Comparison of ENCODE assay signal across 16 cellular contexts in the genomic region with DNA sequence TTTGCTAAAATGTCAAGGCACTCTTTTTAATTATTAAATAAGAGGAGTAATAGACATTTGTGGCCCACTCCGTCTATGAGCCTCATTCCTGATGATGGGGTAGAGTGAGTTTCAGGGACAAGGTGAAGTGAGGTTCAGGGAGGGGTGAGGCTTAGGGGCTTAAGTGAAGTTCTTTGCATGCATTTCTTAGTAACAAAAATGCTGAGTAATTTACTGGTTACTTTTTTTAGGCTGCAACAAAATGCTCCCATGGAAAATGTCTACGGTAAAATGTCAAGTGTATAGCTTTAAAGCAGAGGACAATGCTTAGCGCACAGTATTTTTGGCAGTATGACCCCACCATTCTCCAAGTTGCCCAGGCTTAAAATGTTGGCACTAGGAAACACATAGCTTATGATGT. TPM values are rescaled to one million over a fixed set of nuclear protein-coding genes. Genes with fewer than 3 reads are reported as not detected.
DNase-seq lines count a peak whose midpoint lies in the region; ATAC-seq and TF ChIP-seq lines count a peak whose summit lies in the region.
"Had no signal": no experiment of that assay in that cellular context is flagged by ENCODE, and none has a peak within 500 bp of the region (broad histone marks: within the 10 kb centered on the region; RNA-seq: fewer than 3 reads in every experiment).

No MANE protein-coding gene starts in this region.

- no peaks in the 10 kb centered on the region for H3K27me3 Mint-ChIP-seq in CD4-positive, alpha-beta memory T cell
- peaks cover 17% of the 10 kb centered on the region for H3K27me3 Mint-ChIP-seq in brain
- H3K27me3 Mint-ChIP-seq in naive thymus-derived CD4-positive, alpha-beta T cell, result peaks cover 0 to 4% (median 0%) of the 10 kb centered on the region in 5 donors
- H3K27me3 Mint-ChIP-seq in immature natural killer cell (ENCODE audit: low read depth in 3 of 3), result peaks cover 10 to 18% (median 16%) of the 10 kb centered on the region in 3 donors
- H3K27me3 Mint-ChIP-seq in osteocyte (ENCODE audit: unreplicated experiment), result no peaks in the 10 kb centered on the region
- H3K27me3 Mint-ChIP-seq: progenitor cell of endocrine pancreas had no signal

- H3K9me3 Mint-ChIP-seq in CD4-positive, alpha-beta memory T cell, result peaks cover 0 to 2% (median 0%) of the 10 kb centered on the region in 8 donors
- H3K9me3 Mint-ChIP-seq in brain, result peaks cover 0 to 4% (median 0%) of the 10 kb centered on the region in 5 experiments
- H3K9me3 Mint-ChIP-seq in naive thymus-derived CD4-positive, alpha-beta T cell, result peaks cover 0 to 4% (median 0%) of the 10 kb centered on the region in 11 donors
- no peaks in the 10 kb centered on the region for H3K9me3 Mint-ChIP-seq in immature natural killer cell
- H3K9me3 Mint-ChIP-seq in osteocyte (ENCODE audit: unreplicated experiment), result no peaks in the 10 kb centered on the region

- no peak overlapping the region for H3K9ac ChIP-seq in KMS-11

- CTCF ChIA-PET in CD4-positive, alpha-beta memory T cell (lab: Charles Lee; ENCODE audit: partially characterized antibody), result interaction anchor here (1.5 to 3.2 kb wide), 11 partner anchors 11 to 153 kb away, joined by 3 to 68 read pairs (median 9); a partner anchor contains a TSS
- CTCF ChIA-PET in naive thymus-derived CD4-positive, alpha-beta T cell (lab: Charles Lee), result interaction anchor here (0.7 to 2.5 kb wide), 6 partner anchors 11 to 126 kb away, joined by 3 to 16 read pairs (median 3); no protein-coding TSS in a partner anchor

- no peak overlapping the region for H3K27ac ChIP-seq in CD4-positive, alpha-beta memory T cell (ENCODE audit: low read depth, low read length)
- no peak overlapping the region for H3K27ac ChIP-seq in KMS-11
- H3K27ac ChIP-seq in naive thymus-derived CD4-positive, alpha-beta T cell (ENCODE audit: low read depth, low read length), result peak overlapping the region; percentile 91

- no peak overlapping the region for H2AFZ ChIP-seq in KMS-11 (ENCODE audit: low read depth)

- H3K79me2 ChIP-seq in KMS-11 (ENCODE audit: insufficient read depth, low read depth), result peaks cover 61% of the 10 kb centered on the region; the same call in 1 of the 2 replicates

- peaks cover 28 to 54% (median 41%) of the 10 kb centered on the region in 4 donors for H3K4me1 Mint-ChIP-seq in CD4-positive, alpha-beta memory T cell
- H3K4me1 Mint-ChIP-seq in brain (peaks cover 51% of the 10 kb centered on the region), immature natural killer cell (peaks cover 39 to 40% of the 10 kb centered on the region in 2 donors), osteocyte (ENCODE audit: unreplicated experiment) (peaks cover 32% of the 10 kb centered on the region)
- peaks cover 29 to 54% (median 48%) of the 10 kb centered on the region in 7 donors for H3K4me1 Mint-ChIP-seq in naive thymus-derived CD4-positive, alpha-beta T cell

- H3K36me3 Mint-ChIP-seq in CD4-positive, alpha-beta memory T cell, result peaks cover 3 to 12% of the 10 kb centered on the region in 2 donors
- peaks cover 26% of the 10 kb centered on the region for H3K36me3 Mint-ChIP-seq in brain
- peaks cover 0 to 12% (median 4%) of the 10 kb centered on the region in 5 donors for H3K36me3 Mint-ChIP-seq in naive thymus-derived CD4-positive, alpha-beta T cell
- H3K36me3 Mint-ChIP-seq in immature natural killer cell, result peaks cover 0 to 7% (median 6%) of the 10 kb centered on the region in 3 donors
- peaks cover 3% of the 10 kb centered on the region for H3K36me3 Mint-ChIP-seq in osteocyte (ENCODE audit: unreplicated experiment)

- H3K27ac Mint-ChIP-seq in CD4-positive, alpha-beta memory T cell, result peak overlapping the region in 4 of 7 donors; percentile 59 to 98 (median 86)
- H3K27ac Mint-ChIP-seq in brain (peak overlapping the region in 2 of 5 experiments; percentile 85 to 100), immature natural killer cell (peak overlapping the region in 1 of 6 donors; percentile 98), osteocyte (ENCODE audit: unreplicated experiment) (no peak overlapping the region)
- H3K27ac Mint-ChIP-seq in naive thymus-derived CD4-positive, alpha-beta T cell, result peak overlapping the region in 6 of 9 donors; percentile 56 to 99 (median 77)

- no peak for DNase-seq in CD4-positive, alpha-beta memory T cell
- no peak for DNase-seq in naive thymus-derived CD4-positive, alpha-beta T cell
- DNase-seq in immature natural killer cell (no peak), osteocyte (ENCODE audit: extremely low spot score, unreplicated experiment) (no peak), NCI-H82 (lab: John Stamatoyannopoulos, UW) (no peak), GM03348 (ENCODE audit: low spot score) (no peak)
- DNase-seq: activated naive CD4-positive, alpha-beta T cell treated with Interleukin-2 at 50 U/mL for 16 hours; body of pancreas; effector CD4-positive, alpha-beta T cell; foreskin fibroblast; islet precursor cell; SIG-M5; thyroid gland had no signal

- intact Hi-C loops in CD4-positive, alpha-beta memory T cell (cut with micrococcal nuclease), result loop anchor here (5.0 kb wide), 1 partner anchor 1355 kb away; a partner anchor contains a TSS
- intact Hi-C loops in naive thymus-derived CD4-positive, alpha-beta T cell (cut with micrococcal nuclease), result loop anchor here in 1 of 2 donors (5.0 kb wide), 2 partner anchors 125 to 1435 kb away; a partner anchor contains a TSS

- POLR2A ChIA-PET in CD4-positive, alpha-beta memory T cell (lab: Charles Lee; ENCODE audit: partially characterized antibody), result interaction anchor here (1.4 to 4.6 kb wide), 6 partner anchors 12 to 91 kb away, joined by 5 to 163 read pairs (median 14); a partner anchor contains a TSS
- POLR2A ChIA-PET in naive thymus-derived CD4-positive, alpha-beta T cell (lab: Charles Lee), result interaction anchor here (0.6 to 9.6 kb wide), 8 partner anchors 11 to 208 kb away, joined by 3 to 148 read pairs (median 8); a partner anchor contains a TSS

- peaks cover 42% of the 10 kb centered on the region for H3K4me1 ChIP-seq in CD4-positive, alpha-beta memory T cell (ENCODE audit: insufficient read depth, low read length)
- peaks cover 35% of the 10 kb centered on the region for H3K4me1 ChIP-seq in KMS-11 (ENCODE audit: low read depth, poor library complexity, severe bottlenecking)
- peaks cover 25 to 30% of the 10 kb centered on the region in 2 donors for H3K4me1 ChIP-seq in naive thymus-derived CD4-positive, alpha-beta T cell (ENCODE audit: control insufficient read depth in 2 of 2, insufficient read depth in 2 of 2, low read length in 2 of 2)

- no peak overlapping the region for H3K4me3 Mint-ChIP-seq in CD4-positive, alpha-beta memory T cell
- peak overlapping the region in 4 of 5 experiments; percentile 62 to 100 (median 87) for H3K4me3 Mint-ChIP-seq in brain
- peak overlapping the region in 1 of 10 donors; percentile 1 for H3K4me3 Mint-ChIP-seq in naive thymus-derived CD4-positive, alpha-beta T cell
- no peak overlapping the region for H3K4me3 Mint-ChIP-seq in immature natural killer cell
- no peak overlapping the region for H3K4me3 Mint-ChIP-seq in osteocyte (ENCODE audit: unreplicated experiment)

- TF ChIP-seq CTCF in KMS-11 (conservative IDR thresholded peaks at IDR 0.05; ENCODE audit: low read depth, low read length) (no peak), brain (conservative IDR thresholded peaks at IDR 0.05) (no peak), osteocyte (IDR thresholded peaks at IDR 0.05) (no peak)

- no peaks in the 10 kb centered on the region; the same call in 1 of the 2 replicates for H4K20me1 ChIP-seq in KMS-11 (ENCODE audit: insufficient read depth)

- no peak for ATAC-seq in naive thymus-derived CD4-positive, alpha-beta T cell
- ATAC-seq: body of pancreas had no signal

- H3K4me2 ChIP-seq in KMS-11, result peak overlapping the region; percentile 73

- no peaks in the 10 kb centered on the region for H3K27me3 ChIP-seq in CD4-positive, alpha-beta memory T cell (ENCODE audit: insufficient read depth, low read length)
- H3K27me3 ChIP-seq in KMS-11 (ENCODE audit: insufficient read depth, low read depth), result no peaks in the 10 kb centered on the region
- H3K27me3 ChIP-seq in naive thymus-derived CD4-positive, alpha-beta T cell (ENCODE audit: control insufficient read depth in 2 of 2, insufficient read depth in 2 of 2, low read length in 2 of 2), result no peaks in the 10 kb centered on the region
- H3K27me3 ChIP-seq: body of pancreas, thyroid gland had no signal

- H3K9me3 ChIP-seq in CD4-positive, alpha-beta memory T cell (ENCODE audit: control insufficient read depth in 1 of 2, low read length in 2 of 2), result no peaks in the 10 kb centered on the region
- H3K9me3 ChIP-seq in naive thymus-derived CD4-positive, alpha-beta T cell (ENCODE audit: control insufficient read depth in 2 of 3, low read length in 3 of 3), result no peaks in the 10 kb centered on the region
- H3K9me3 ChIP-seq: body of pancreas, thyroid gland had no signal

- H3K4me3 ChIP-seq in CD4-positive, alpha-beta memory T cell (ENCODE audit: low read length in 2 of 2), result no peak overlapping the region
- H3K4me3 ChIP-seq in KMS-11 (IDR thresholded peaks at IDR 0.05; ENCODE audit: insufficient read depth, low read depth, low read length), result no peak overlapping the region
- H3K4me3 ChIP-seq in naive thymus-derived CD4-positive, alpha-beta T cell (ENCODE audit: low read length), result no peak overlapping the region
- H3K4me3 ChIP-seq: body of pancreas, thyroid gland had no signal

- no peaks in the 10 kb centered on the region for H3K36me3 ChIP-seq in CD4-positive, alpha-beta memory T cell (ENCODE audit: insufficient read depth, low read length)
- no peaks in the 10 kb centered on the region; the same call in 1 of the 2 replicates for H3K36me3 ChIP-seq in KMS-11 (ENCODE audit: insufficient read depth)
- H3K36me3 ChIP-seq in naive thymus-derived CD4-positive, alpha-beta T cell (ENCODE audit: control insufficient read depth in 2 of 3, insufficient read depth in 3 of 3, low read length in 3 of 3), result peaks cover 0 to 12% (median 0%) of the 10 kb centered on the region in 3 experiments
- H3K36me3 ChIP-seq: thyroid gland had no signal

RNA-seq across cellular contexts. Expression of a gene that starts 2.0 kb away (rescaled TPM):
- total RNA-seq in CD4-positive, alpha-beta memory T cell, result 10 to 100 TPM; 48.6 to 49.4 TPM
- 10 to 100 TPM; 31.9 to 35.4 TPM for polyA plus RNA-seq in CD4-positive, alpha-beta memory T cell
- polyA plus RNA-seq in brain (ENCODE audit: insufficient read depth, low read depth, low replicate concordance), result 14.5 TPM
- total RNA-seq in naive thymus-derived CD4-positive, alpha-beta T cell, result 10 to 100 TPM; 17.8 to 54.8 (median 35.0) TPM
- polyA plus RNA-seq in naive thymus-derived CD4-positive, alpha-beta T cell, result 10 to 100 TPM; 23.8 to 27.4 TPM
- 10 to 100 TPM; 29.0 to 46.4 (median 36.8) TPM for polyA plus RNA-seq in immature natural killer cell
- total RNA-seq in osteocyte, result 67.6 and 69.6 TPM in 2 replicates

RNA-seq across cellular contexts. Expression of a gene that starts 49.2 kb away (rescaled TPM):
- 100 to 1,000 TPM; 150 to 165 TPM for total RNA-seq in CD4-positive, alpha-beta memory T cell
- polyA plus RNA-seq in CD4-positive, alpha-beta memory T cell, result 100 to 1,000 TPM; 118 to 125 TPM
- polyA plus RNA-seq in brain (ENCODE audit: insufficient read depth, low read depth, low replicate concordance) (54.2 TPM), immature natural killer cell (100 to 1,000 TPM in 1 of 3 donors, 10 to 100 TPM in 2; 85.3 to 121 (median 99.6) TPM)
- 100 to 1,000 TPM; 161 to 299 (median 167) TPM for total RNA-seq in naive thymus-derived CD4-positive, alpha-beta T cell
- 100 to 1,000 TPM; 115 TPM for polyA plus RNA-seq in naive thymus-derived CD4-positive, alpha-beta T cell
- total RNA-seq in osteocyte, result 138 and 141 TPM in 2 replicates

Comparison
In these comparisons a context has a peak if more than half of its experiments do, and no peak if none do; other contexts are left out.
1. H3K4me3 Mint-ChIP-seq: peak in brain (4 of 5); none in CD4-positive, alpha-beta memory T cell (0 of 8), immature natural killer cell (0 of 5) and osteocyte (single experiment).